ENCODE assay signal across 8 cellular contexts in the genomic region with DNA sequence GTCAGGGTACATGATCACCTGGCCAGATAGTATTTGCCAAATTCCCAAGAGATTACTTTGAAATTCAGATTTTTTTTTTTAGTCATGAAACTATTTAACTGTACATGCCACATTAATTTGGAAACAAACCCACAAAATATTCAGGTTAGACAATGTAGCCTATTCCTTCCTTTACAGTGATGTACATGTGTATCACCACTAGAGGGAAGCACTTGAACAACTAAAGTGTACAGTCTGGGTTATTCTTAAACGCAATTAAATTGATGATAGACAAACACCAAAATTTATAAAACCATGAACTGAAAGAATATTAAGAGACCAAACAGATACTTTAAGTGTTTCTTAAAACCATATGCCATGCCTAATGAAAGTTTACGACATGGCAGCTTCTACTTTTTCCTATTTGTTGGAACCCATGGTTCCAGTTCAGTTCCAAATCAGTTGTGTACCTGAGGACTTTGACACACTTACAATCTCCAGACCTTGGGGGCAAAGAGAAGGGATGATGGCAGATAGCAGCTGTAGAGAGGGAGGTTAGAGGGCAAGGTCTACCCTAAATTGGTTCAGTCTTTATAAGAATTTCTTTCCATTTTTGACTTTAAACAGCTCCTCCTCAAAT. TPM values are rescaled to one million over a fixed set of nuclear protein-coding genes. Genes with fewer than 3 reads are reported as not detected.
DNase-seq lines count a peak whose midpoint lies in the region; ATAC-seq, FAIRE-seq and TF ChIP-seq lines count a peak whose summit lies in the region.

No MANE protein-coding gene starts in this region.

- peak; percentile 73 for ATAC-seq in GM19043 (IDR thresholded peaks at IDR 0.05; ENCODE audit: low read depth, unreplicated experiment)
- peak; percentile 82 for ATAC-seq in HG03097 (IDR thresholded peaks at IDR 0.05; ENCODE audit: low FRiP score, unreplicated experiment)
- peak; percentile 86 for ATAC-seq in K562

- H3K4me1 ChIP-seq in K562 (replicated peaks in 1 of 2; ENCODE audit: control insufficient read depth in 2 of 2, insufficient read depth in 2 of 2, low read length in 2 of 2) (no peaks in the 10 kb centered on the region), suprapubic skin (no peaks in the 10 kb centered on the region)

- no peak overlapping the region for H2AFZ ChIP-seq in K562 (ENCODE audit: low read depth, low read length)

- intact Hi-C loops in K562 (cut with micrococcal nuclease) = loop anchor here (1.0 to 5.0 kb wide), 3 partner anchors 95 to 573 kb away; no protein-coding TSS in a partner anchor

- H3K9me3 ChIP-seq in K562 (replicated peaks; ENCODE audit: control insufficient read depth, insufficient read depth, low read depth, low read length) (no peaks in the 10 kb centered on the region), suprapubic skin (no peaks in the 10 kb centered on the region)

- H3K27me3 ChIP-seq in K562 (ENCODE audit: control insufficient read depth in 2 of 2, insufficient read depth in 2 of 2, low read length in 2 of 2) (no peaks in the 10 kb centered on the region), suprapubic skin (no peaks in the 10 kb centered on the region)

- POLR2A ChIA-PET in K562 (lab: Yijun Ruan, JAX) = no interaction called here

- H3K36me3 ChIP-seq in K562 (ENCODE audit: control insufficient read depth, insufficient read depth, low read length) (no peaks in the 10 kb centered on the region), suprapubic skin (no peaks in the 10 kb centered on the region)

- no peaks in the 10 kb centered on the region for H3K79me2 ChIP-seq in K562 (ENCODE audit: control insufficient read depth, insufficient read depth, low read length)

- H3K9ac ChIP-seq in K562 (ENCODE audit: insufficient read depth in 1 of 2, low read depth in 2 of 2, low read length in 2 of 2) = no peak overlapping the region

- peak; percentile 71 to 79 for TF ChIP-seq RAD21 in K562 (CRISPR knock-in tag; conservative IDR thresholded peaks at IDR 0.05 in 1 of 2, IDR thresholded peaks at IDR 0.05 in 1 of 2)

- FAIRE-seq in K562 (lab: Jason Lieb, UNC) = peak; percentile 78

- no peak for TF ChIP-seq EP300 in K562 (IDR thresholded peaks at IDR 0.05; ENCODE audit: low read length)
- no peak for TF ChIP-seq EP300 in suprapubic skin (IDR thresholded peaks at IDR 0.05)

- DNase-seq in DMS 273 treated with DMSO at 0.1 percent for 48 hours (lab: John Stamatoyannopoulos, UW) (peak; percentile 1), NCI-H345 (lab: John Stamatoyannopoulos, UW) (peak; percentile 54), K562 (ENCODE audit: extremely low read depth in 1 of 4, low spot score in 3 of 4) (peak; percentile 10 to 47 (median 26)), inferior parietal cortex (ENCODE audit: extremely low spot score) (peak; percentile 76), suprapubic skin (ENCODE audit: low spot score in 2 of 2) (no peak)
- no peak for DNase-seq in activated effector memory CD4-positive, alpha-beta T cell treated with anti-CD3 and anti-CD28 coated beads, Interleukin-2, amount 50 U/mL, for 16 hours

- H3K27ac ChIP-seq in K562 (ENCODE audit: extremely low read depth, low read depth, low read length) = no peak overlapping the region
- H3K27ac ChIP-seq in suprapubic skin = no peak overlapping the region

- in situ Hi-C loops in K562 (cut with MboI) = no loop called here

- H3K4me3 ChIP-seq in K562 (no peak overlapping the region), suprapubic skin (no peak overlapping the region)

- H4K20me1 ChIP-seq in K562 (replicated peaks; ENCODE audit: control insufficient read depth, insufficient read depth, low read length) = no peaks in the 10 kb centered on the region

- CTCF ChIA-PET in K562 (lab: Yijun Ruan, JAX; ENCODE audit: low intra/inter-chr PET ratio) = interaction anchor here (0.7 to 2.1 kb wide), 3 partner anchors 95 to 574 kb away, joined by 3 to 7 read pairs (median 3); no protein-coding TSS in a partner anchor

- peak; percentile 31 to 61 (median 38); a peak in 3 of 6 replicates for TF ChIP-seq CTCF in K562 (IDR thresholded peaks at IDR 0.05 in 2 of 3, conservative IDR thresholded peaks at IDR 0.05 in 1 of 3; ENCODE audit: insufficient read depth in 2 of 3, low read depth in 1 of 3, low read length in 3 of 3)
- TF ChIP-seq CTCF in suprapubic skin (IDR thresholded peaks at IDR 0.05) = peak; percentile 55 to 57

- H3K9me1 ChIP-seq in K562 (ENCODE audit: control insufficient read depth, insufficient read depth, low read length) = no peaks in the 10 kb centered on the region

- H3K4me2 ChIP-seq in K562 (ENCODE audit: insufficient read depth, low read length) = no peak overlapping the region

- BruUV-seq in K562 (replicated peaks; lab: Mats Ljungman, UMichigan) = no TSS peak

- TF ChIP-seq POLR2A in K562 (conservative IDR thresholded peaks at IDR 0.05) (no peak), suprapubic skin (IDR thresholded peaks at IDR 0.05) (no peak)

- 14% methylated on average over 2 of the region's 2 CpGs for WGBS in K562 (ENCODE audit: insufficient coverage, low coverage, missing lambda C conversion rate)
- WGBS in suprapubic skin = 19% methylated on average over 2 of the region's 2 CpGs

TF ChIP-seq in K562, 482 proteins besides CTCF, POLR2A, EP300 and RAD21 (continues in another document):
- TF ChIP-seq, protein P1, sequence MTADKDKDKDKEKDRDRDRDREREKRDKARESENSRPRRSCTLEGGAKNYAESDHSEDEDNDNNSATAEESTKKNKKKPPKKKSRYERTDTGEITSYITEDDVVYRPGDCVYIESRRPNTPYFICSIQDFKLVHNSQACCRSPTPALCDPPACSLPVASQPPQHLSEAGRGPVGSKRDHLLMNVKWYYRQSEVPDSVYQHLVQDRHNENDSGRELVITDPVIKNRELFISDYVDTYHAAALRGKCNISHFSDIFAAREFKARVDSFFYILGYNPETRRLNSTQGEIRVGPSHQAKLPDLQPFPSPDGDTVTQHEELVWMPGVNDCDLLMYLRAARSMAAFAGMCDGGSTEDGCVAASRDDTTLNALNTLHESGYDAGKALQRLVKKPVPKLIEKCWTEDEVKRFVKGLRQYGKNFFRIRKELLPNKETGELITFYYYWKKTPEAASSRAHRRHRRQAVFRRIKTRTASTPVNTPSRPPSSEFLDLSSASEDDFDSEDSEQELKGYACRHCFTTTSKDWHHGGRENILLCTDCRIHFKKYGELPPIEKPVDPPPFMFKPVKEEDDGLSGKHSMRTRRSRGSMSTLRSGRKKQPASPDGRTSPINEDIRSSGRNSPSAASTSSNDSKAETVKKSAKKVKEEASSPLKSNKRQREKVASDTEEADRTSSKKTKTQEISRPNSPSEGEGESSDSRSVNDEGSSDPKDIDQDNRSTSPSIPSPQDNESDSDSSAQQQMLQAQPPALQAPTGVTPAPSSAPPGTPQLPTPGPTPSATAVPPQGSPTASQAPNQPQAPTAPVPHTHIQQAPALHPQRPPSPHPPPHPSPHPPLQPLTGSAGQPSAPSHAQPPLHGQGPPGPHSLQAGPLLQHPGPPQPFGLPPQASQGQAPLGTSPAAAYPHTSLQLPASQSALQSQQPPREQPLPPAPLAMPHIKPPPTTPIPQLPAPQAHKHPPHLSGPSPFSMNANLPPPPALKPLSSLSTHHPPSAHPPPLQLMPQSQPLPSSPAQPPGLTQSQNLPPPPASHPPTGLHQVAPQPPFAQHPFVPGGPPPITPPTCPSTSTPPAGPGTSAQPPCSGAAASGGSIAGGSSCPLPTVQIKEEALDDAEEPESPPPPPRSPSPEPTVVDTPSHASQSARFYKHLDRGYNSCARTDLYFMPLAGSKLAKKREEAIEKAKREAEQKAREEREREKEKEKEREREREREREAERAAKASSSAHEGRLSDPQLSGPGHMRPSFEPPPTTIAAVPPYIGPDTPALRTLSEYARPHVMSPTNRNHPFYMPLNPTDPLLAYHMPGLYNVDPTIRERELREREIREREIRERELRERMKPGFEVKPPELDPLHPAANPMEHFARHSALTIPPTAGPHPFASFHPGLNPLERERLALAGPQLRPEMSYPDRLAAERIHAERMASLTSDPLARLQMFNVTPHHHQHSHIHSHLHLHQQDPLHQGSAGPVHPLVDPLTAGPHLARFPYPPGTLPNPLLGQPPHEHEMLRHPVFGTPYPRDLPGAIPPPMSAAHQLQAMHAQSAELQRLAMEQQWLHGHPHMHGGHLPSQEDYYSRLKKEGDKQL (CRISPR knock-in tag; IDR thresholded peaks at IDR 0.05; ENCODE audit: borderline replicate concordance) = no peak
- TF ChIP-seq SMC3 (conservative IDR thresholded peaks at IDR 0.05; ENCODE audit: insufficient read depth, low read depth, low read length) = peak; percentile 41; the same call in 1 of the 2 replicates
- TF ChIP-seq NFE2L1 (tag; IDR thresholded peaks at IDR 0.05; ENCODE audit: borderline replicate concordance, low read depth) = no peak

RNA-seq across cellular contexts. Expression of a gene that starts 52.8 kb away (rescaled TPM):
- 0.60 and 1.9 TPM in 2 replicates for total RNA-seq in K562 (2011; cell fraction: chromatin; rRNA removed; ENCODE audit: low replicate concordance)
- total RNA-seq in K562 (2011; cell fraction: nucleolus; rRNA removed) = 1.2 TPM in 2 replicates
- total RNA-seq in K562 (2011; cell fraction: nucleoplasm; rRNA removed) = 0.73 and 1.5 TPM in 2 replicates
- total RNA-seq in K562 (2014; rRNA removed) (1.1 and 2.0 TPM in 2 replicates), K562 (2014; rRNA removed; fragmentation: Illumina TruSeq; extraction: Trizol) (1.2 and 1.4 TPM in 2 replicates), K562 (2015; rRNA removed; fragmentation: Illumina TruSeq; extraction: Trizol) (1.5 and 2.0 TPM in 2 replicates), K562 (2021) (0.94 and 2.1 TPM in 2 replicates), suprapubic skin (1 to 10 TPM in 2 of 4 donors, under 1 TPM in 2; 0.44 to 5.2 (median 1.8) TPM)
- polyA plus RNA-seq in K562 (2011; rRNA removed) (1.5 and 3.3 TPM in 2 replicates), K562 (2014; fragmentation: Illumina TruSeq; extraction: Trizol) (1.5 TPM in 2 replicates), K562 (2014; fragmentation: Nextera tagmentation; extraction: Ambion mirVana) (1 to 10 TPM; 1.3 to 1.9 TPM), K562 (2014; rRNA removed) (1.0 and 1.1 TPM in 2 replicates)
- polyA plus RNA-seq in K562 (2011; cell fraction: cytosol; rRNA removed) = 0.72 and 1.5 TPM in 2 replicates
- 0.75 and 1.8 TPM in 2 replicates for polyA plus RNA-seq in K562 (2011; cell fraction: nucleus; rRNA removed)
- 1.2 TPM in 2 replicates for polyA plus RNA-seq in K562 (2012)
- polyA minus RNA-seq in K562 (2011; rRNA and poly(A)+ RNA removed) = 0.60 and 1.6 TPM in 2 replicates
- polyA minus RNA-seq in K562 (2011; cell fraction: cytosol; rRNA and poly(A)+ RNA removed) = not detected in 2 replicates
- 1.1 and 2.2 TPM in 2 replicates for polyA minus RNA-seq in K562 (2011; cell fraction: nucleus; rRNA and poly(A)+ RNA removed)

Comparison
In these comparisons a context has a peak if more than half of its experiments do, and no peak if none do; other contexts are left out.
1. DNase-seq: peak in DMS 273 treated with DMSO at 0.1 percent for 48 hours (single experiment), NCI-H345 (single experiment), K562 (4 of 4) and inferior parietal cortex (single experiment); none in suprapubic skin (0 of 2) and activated effector memory CD4-positive, alpha-beta T cell treated with anti-CD3 and anti-CD28 coated beads, Interleukin-2, amount 50 U/mL, for 16 hours (single experiment).
2. Peak in every context shown above with its lines, with median percentiles within 50 percentile points of each other: ATAC-seq.